ENCODE assay signal across 27 cellular contexts in genomic region chr3:25674670-25675069, GRCh38.
"Had no signal": no experiment of that assay in that cellular context is flagged by ENCODE, and none has a peak within 500 bp of the region (broad histone marks: within the 10 kb centered on the region; RNA-seq: fewer than 3 reads in every experiment).

No MANE protein-coding gene starts in this region.

- H3K4me3 Mint-ChIP-seq: activated CD4-positive, alpha-beta memory T cell treated with anti-CD3 and anti-CD28 coated beads, Interleukin-2, amount 10 ng/mL, durations not matched to agents 7 days and 5 days; activated naive CD4-positive, alpha-beta T cell treated with anti-CD3 and anti-CD28 coated beads, Interleukin-2, amount 10 ng/mL, durations not matched to agents 7 days and 5 days; activated naive CD8-positive, alpha-beta T cell; activated naive CD8-positive, alpha-beta T cell treated with anti-CD3 and anti-CD28 coated beads, Interleukin-2, amount 50 U/mL, for 24 hours; activated T-cell treated with anti-CD3 and anti-CD28 coated beads, Interleukin-2, amount 50 U/mL, for 4 hours; activated T-helper 1 cell treated with anti-CD3 and anti-CD28 coated beads, Interleukin-12 subunit alpha, Interleukin-12 subunit beta, Interleukin-2, Interleukin-4 antibody, amounts not matched to agents 30 ng/mL and 10 ng/mL and 1 ng/mL, durations not matched to agents 14 hours and 24 hours and 36 hours; brain had no signal

- H3K36me3 Mint-ChIP-seq: activated naive CD4-positive, alpha-beta T cell treated with anti-CD3 and anti-CD28 coated beads, Interleukin-2, amount 10 ng/mL, durations not matched to agents 7 days and 5 days; brain had no signal

- DNase-seq: activated CD4-positive, alpha-beta memory T cell treated with anti-CD3 and anti-CD28 coated beads, Interleukin-2, amount 10 ng/mL, durations not matched to agents 7 days and 5 days; activated CD4-positive, alpha-beta T cell treated with anti-CD3 and anti-CD28 coated beads for 1 hour; activated CD4-positive, alpha-beta T cell treated with anti-CD3 and anti-CD28 coated beads for 48 hours; activated CD4-positive, CD25-positive, alpha-beta regulatory T cell; activated effector memory CD4-positive, alpha-beta T cell treated with Interleukin-2 at 50 U/mL for 16 hours; activated naive CD4-positive, alpha-beta T cell treated with anti-CD3 and anti-CD28 coated beads, Interleukin-2, amount 10 ng/mL, durations not matched to agents 7 days and 5 days; activated naive CD8-positive, alpha-beta T cell treated with anti-CD3 and anti-CD28 coated beads, Interleukin-2, amount 50 U/mL, for 24 hours; activated T-cell treated with anti-CD3 and anti-CD28 coated beads, Interleukin-2, amount 50 U/mL, for 4 hours; anterior cingulate cortex; caudate nucleus; cerebellar nuclear complex; NCI-H1092 treated with DMSO at 0.1 percent for 48 hours; NCI-H1417; NCI-H1694; NCI-H1930; NCI-H2081 treated with DMSO at 0.1 percent for 48 hours; NCI-H345; NCI-H524 treated with DMSO at 0.1 percent for 48 hours; OCI-M1; Right ventricle myocardium superior; SW 1271; T1000; WERI-Rb-1 had no signal

- H3K9me3 Mint-ChIP-seq: activated CD4-positive, alpha-beta memory T cell treated with anti-CD3 and anti-CD28 coated beads, Interleukin-2, amount 10 ng/mL, durations not matched to agents 7 days and 5 days; activated naive CD8-positive, alpha-beta T cell treated with anti-CD3 and anti-CD28 coated beads, Interleukin-2, amount 50 U/mL, for 24 hours; activated T-cell treated with anti-CD3 and anti-CD28 coated beads, Interleukin-2, amount 50 U/mL, for 4 hours; activated T-helper 1 cell treated with anti-CD3 and anti-CD28 coated beads, Interleukin-12 subunit alpha, Interleukin-12 subunit beta, Interleukin-2, Interleukin-4 antibody, amounts not matched to agents 30 ng/mL and 10 ng/mL and 1 ng/mL, durations not matched to agents 14 hours and 24 hours and 36 hours had no signal

- H3K36me3 ChIP-seq: WERI-Rb-1 had no signal

- FAIRE-seq: bronchial epithelial cell had no signal

- H3K27ac Mint-ChIP-seq: activated CD4-positive, alpha-beta memory T cell treated with anti-CD3 and anti-CD28 coated beads, Interleukin-2, amount 10 ng/mL, durations not matched to agents 7 days and 5 days; activated naive CD4-positive, alpha-beta T cell treated with anti-CD3 and anti-CD28 coated beads, Interleukin-2, amount 10 ng/mL, durations not matched to agents 7 days and 5 days; activated naive CD8-positive, alpha-beta T cell; activated naive CD8-positive, alpha-beta T cell treated with anti-CD3 and anti-CD28 coated beads, Interleukin-2, amount 50 U/mL, for 24 hours; activated T-helper 1 cell treated with anti-CD3 and anti-CD28 coated beads, Interleukin-12 subunit alpha, Interleukin-12 subunit beta, Interleukin-2, Interleukin-4 antibody, amounts not matched to agents 30 ng/mL and 10 ng/mL and 1 ng/mL, durations not matched to agents 14 hours and 24 hours and 36 hours; brain had no signal

- ATAC-seq: activated naive CD8-positive, alpha-beta T cell treated with anti-CD3 and anti-CD28 coated beads, Interleukin-2, amount 50 U/mL, for 24 hours; activated T-cell treated with anti-CD3 and anti-CD28 coated beads, Interleukin-2, amount 50 U/mL, for 4 hours had no signal

- H3K4me1 Mint-ChIP-seq: activated CD4-positive, alpha-beta memory T cell treated with anti-CD3 and anti-CD28 coated beads, Interleukin-2, amount 10 ng/mL, durations not matched to agents 7 days and 5 days; activated naive CD4-positive, alpha-beta T cell treated with anti-CD3 and anti-CD28 coated beads, Interleukin-2, amount 10 ng/mL, durations not matched to agents 7 days and 5 days had no signal

- H3K27ac ChIP-seq: WERI-Rb-1 had no signal

- H3K27me3 Mint-ChIP-seq: activated naive CD8-positive, alpha-beta T cell; activated naive CD8-positive, alpha-beta T cell treated with anti-CD3 and anti-CD28 coated beads, Interleukin-2, amount 50 U/mL, for 24 hours; brain had no signal
